ENCODE assay signal across 10 cellular contexts in the genomic region with DNA sequence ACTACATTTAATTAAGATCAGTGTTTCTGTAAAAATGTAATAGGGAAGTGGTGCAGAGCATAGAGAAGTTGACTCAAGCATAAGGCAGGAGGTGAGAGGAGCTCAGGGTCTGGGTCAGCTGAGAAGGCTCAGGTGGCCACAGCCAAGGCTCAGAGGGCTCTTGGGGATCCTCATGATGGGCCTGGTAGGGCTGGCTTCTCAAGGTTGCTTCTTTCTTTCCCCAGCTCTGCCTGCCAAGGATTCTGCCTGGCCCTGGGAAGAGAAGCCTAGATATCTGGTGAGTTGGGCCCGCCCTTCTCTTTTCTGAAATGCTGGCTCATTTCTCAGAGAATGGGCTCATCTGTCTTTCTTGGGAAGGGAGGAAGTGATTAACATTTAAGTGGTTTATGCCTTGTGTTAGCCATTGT. TPM values are rescaled to one million over a fixed set of nuclear protein-coding genes. Genes with fewer than 3 reads are reported as not detected.
DNase-seq lines count a peak whose midpoint lies in the region; ATAC-seq and TF ChIP-seq lines count a peak whose summit lies in the region.
"Had no signal": no experiment of that assay in that cellular context is flagged by ENCODE, and none has a peak within 500 bp of the region (broad histone marks: within the 10 kb centered on the region; RNA-seq: fewer than 3 reads in every experiment).

No MANE protein-coding gene starts in this region.

- in situ Hi-C loops in SK-MEL-5 (cut with HindIII; ENCODE audit: low pct_unique_long_range_greater_than_20kb, low sequenced_read_pairs): no loop called here

- H3K9me3 Mint-ChIP-seq in stimulated activated effector memory CD8-positive, alpha-beta T cell treated with anti-CD3 and anti-CD28 coated beads, Interleukin-12 subunit alpha, Interleukin-12 subunit beta, amount 100 ng/mL, for 72 hours: no peaks in the 10 kb centered on the region
- H3K9me3 Mint-ChIP-seq: endodermal cell had no signal

- H3K36me3 Mint-ChIP-seq in stimulated activated effector memory CD8-positive, alpha-beta T cell treated with anti-CD3 and anti-CD28 coated beads, Interleukin-12 subunit alpha, Interleukin-12 subunit beta, amount 100 ng/mL, for 72 hours: peaks cover 69% of the 10 kb centered on the region

- peaks cover 18% of the 10 kb centered on the region for H3K4me1 Mint-ChIP-seq in stimulated activated effector memory CD8-positive, alpha-beta T cell treated with anti-CD3 and anti-CD28 coated beads, Interleukin-12 subunit alpha, Interleukin-12 subunit beta, amount 100 ng/mL, for 72 hours
- H3K4me1 Mint-ChIP-seq: endodermal cell had no signal

- H3K27ac Mint-ChIP-seq in stimulated activated effector memory CD8-positive, alpha-beta T cell treated with anti-CD3 and anti-CD28 coated beads, Interleukin-12 subunit alpha, Interleukin-12 subunit beta, amount 100 ng/mL, for 72 hours: peak overlapping the region; percentile 51
- H3K27ac Mint-ChIP-seq: endodermal cell had no signal

- no peak overlapping the region for H3K4me3 ChIP-seq in fibroblast of mammary gland (ENCODE audit: control insufficient read depth, low read depth, low read length)

- peak; percentile 86 to 87 for ATAC-seq in activated CD4-positive, CD25-positive, alpha-beta regulatory T cell treated with anti-CD3 and anti-CD28 coated beads, Interleukin-2, amount 50 U/mL, for 24 hours
- peak; percentile 92 for ATAC-seq in stimulated activated effector memory CD8-positive, alpha-beta T cell treated with anti-CD3 and anti-CD28 coated beads, Interleukin-12 subunit alpha, Interleukin-12 subunit beta, amount 100 ng/mL, for 72 hours
- no peak for ATAC-seq in GM18511 (IDR thresholded peaks at IDR 0.05; ENCODE audit: unreplicated experiment)

- peak overlapping the region; percentile 42 for H3K4me3 Mint-ChIP-seq in stimulated activated effector memory CD8-positive, alpha-beta T cell treated with anti-CD3 and anti-CD28 coated beads, Interleukin-12 subunit alpha, Interleukin-12 subunit beta, amount 100 ng/mL, for 72 hours
- H3K4me3 Mint-ChIP-seq: endodermal cell had no signal

- TF ChIP-seq CTCF in fibroblast of mammary gland (conservative IDR thresholded peaks at IDR 0.05; ENCODE audit: control insufficient read depth, insufficient read depth, low read depth, low read length): no peak

- DNase-seq in activated CD4-positive, CD25-positive, alpha-beta regulatory T cell treated with anti-CD3 and anti-CD28 coated beads, Interleukin-2, amount 50 U/mL, for 72 hours: no peak
- DNase-seq in SK-MEL-5 (ENCODE audit: low read depth, low spot score) (peak; percentile 94), fibroblast of mammary gland (ENCODE audit: low read depth) (peak; percentile 72)
- peak in 1 of 2 donors; percentile 59 for DNase-seq in stimulated activated effector memory CD8-positive, alpha-beta T cell treated with anti-CD3 and anti-CD28 coated beads, Interleukin-12 subunit alpha, Interleukin-12 subunit beta, amount 100 ng/mL, for 72 hours (ENCODE audit: low spot score in 2 of 2)
- no peak for DNase-seq in effector CD8-positive, alpha-beta T cell (lab: John Stamatoyannopoulos, UW)
- no peak for DNase-seq in central memory CD4-positive, alpha-beta T cell
- DNase-seq: endodermal cell, NCI-H2227 treated with DMSO at 0.1 percent for 48 hours had no signal

RNA-seq across cellular contexts. Expression of a gene that starts 6.5 kb away (rescaled TPM):
- 8.9 and 9.8 TPM in 2 replicates for total RNA-seq in SK-MEL-5 (2014; rRNA removed; shearing (Covaris generic))
- 7.9 and 10.4 TPM in 2 replicates for polyA plus RNA-seq in SK-MEL-5 (2015; cell fraction: cytosol; rRNA removed)
- polyA plus RNA-seq in SK-MEL-5 (2015; cell fraction: nucleus; rRNA removed): 77.8 and 89.1 TPM in 2 replicates

RNA-seq across cellular contexts. Expression of a gene that starts 24.1 kb away (rescaled TPM):
- 1.1 TPM in 1 of 2 replicates, not detected in the other for total RNA-seq in SK-MEL-5 (2014; rRNA removed; shearing (Covaris generic))
- 0.60 and 1.6 TPM in 2 replicates for polyA plus RNA-seq in SK-MEL-5 (2015; cell fraction: cytosol; rRNA removed)
- polyA plus RNA-seq in SK-MEL-5 (2015; cell fraction: nucleus; rRNA removed): not detected in 2 replicates
- total RNA-seq: endodermal cell had no signal

RNA-seq across cellular contexts. Expression of a gene that starts 53.8 kb away (rescaled TPM):
- total RNA-seq in SK-MEL-5 (2014; rRNA removed; shearing (Covaris generic)): 25.5 and 32.7 TPM in 2 replicates
- 27.2 and 40.3 TPM in 2 replicates for polyA plus RNA-seq in SK-MEL-5 (2015; cell fraction: cytosol; rRNA removed)
- 24.4 and 25.0 TPM in 2 replicates for polyA plus RNA-seq in SK-MEL-5 (2015; cell fraction: nucleus; rRNA removed)

RNA-seq across cellular contexts. Expression of a gene that starts 59.2 kb away (rescaled TPM):
- total RNA-seq in SK-MEL-5 (2014; rRNA removed; shearing (Covaris generic)): 14.9 and 16.1 TPM in 2 replicates
- 18.4 and 22.1 TPM in 2 replicates for polyA plus RNA-seq in SK-MEL-5 (2015; cell fraction: cytosol; rRNA removed)
- polyA plus RNA-seq in SK-MEL-5 (2015; cell fraction: nucleus; rRNA removed): 15.7 and 21.0 TPM in 2 replicates

Comparison
In these comparisons a context has a peak if more than half of its experiments do, and no peak if none do; other contexts are left out.
1. DNase-seq: peak in SK-MEL-5 (single experiment) and fibroblast of mammary gland (single experiment); none in activated CD4-positive, CD25-positive, alpha-beta regulatory T cell treated with anti-CD3 and anti-CD28 coated beads, Interleukin-2, amount 50 U/mL, for 72 hours (single experiment), effector CD8-positive, alpha-beta T cell (single experiment) and central memory CD4-positive, alpha-beta T cell (single experiment).